Comparison of ENCODE assay signal across 12 cellular contexts in genomic region chr9:127314911-127315310, GRCh38. TPM values are rescaled to one million over a fixed set of nuclear protein-coding genes. Genes with fewer than 3 reads are reported as not detected.
DNase-seq lines count a peak whose midpoint lies in the region; ATAC-seq and TF ChIP-seq lines count a peak whose summit lies in the region.
"Had no signal": no experiment of that assay in that cellular context is flagged by ENCODE, and none has a peak within 500 bp of the region (broad histone marks: within the 10 kb centered on the region; RNA-seq: fewer than 3 reads in every experiment).

No MANE protein-coding gene starts in this region.

- H3K9me3 ChIP-seq in esophagus muscularis mucosa (no peaks in the 10 kb centered on the region), heart right ventricle (no peaks in the 10 kb centered on the region), right atrium auricular region (no peaks in the 10 kb centered on the region)

- intact Hi-C loops in esophagus muscularis mucosa (cut with DNase I) (no loop called here), heart right ventricle (cut with DNase I) (loop anchor here in 5 of 10 donors (5.0 to 10.0 kb wide), 5 partner anchors 32 to 93 kb away; partner anchors contain the start of gene SLC2A8 (in 3 of the 5))

- TF ChIP-seq CTCF in esophagus muscularis mucosa (IDR thresholded peaks at IDR 0.05) (no peak), heart right ventricle (IDR thresholded peaks at IDR 0.05) (no peak), right atrium auricular region (IDR thresholded peaks at IDR 0.05) (no peak)

- no peak overlapping the region for H3K4me3 ChIP-seq in esophagus muscularis mucosa
- H3K4me3 ChIP-seq in heart right ventricle: no peak overlapping the region
- H3K4me3 ChIP-seq in right atrium auricular region: no peak overlapping the region
- H3K4me3 ChIP-seq: BLaER1 treated with 17β-estradiol and CSF1 and Interleukin-3, amounts not matched to agents 10 nM and 100 nM had no signal

- H3K27me3 ChIP-seq in esophagus muscularis mucosa (no peaks in the 10 kb centered on the region), heart right ventricle (no peaks in the 10 kb centered on the region), right atrium auricular region (no peaks in the 10 kb centered on the region)
- H3K27me3 ChIP-seq: BLaER1 treated with 17β-estradiol and CSF1 and Interleukin-3, amounts not matched to agents 10 nM and 100 nM had no signal

- WGBS in esophagus muscularis mucosa: 93% methylated on average over 2 of the region's 2 CpGs
- 65 to 79% methylated on average over 2 of the region's 2 CpGs for WGBS in heart right ventricle, 2 donors

- no peak for TF ChIP-seq EP300 in esophagus muscularis mucosa (IDR thresholded peaks at IDR 0.05)

- ATAC-seq in heart right ventricle: peak; percentile 35 to 78 (median 62)
- no peak for ATAC-seq in GM18870 (IDR thresholded peaks at IDR 0.05; ENCODE audit: unreplicated experiment)
- ATAC-seq: CD8-positive, alpha-beta T cell had no signal

- DNase-seq in esophagus muscularis mucosa (ENCODE audit: extremely low spot score) (peak; percentile 64), heart right ventricle (peak in 1 of 2 donors; percentile 36), right atrium auricular region (ENCODE audit: low spot score) (no peak), cerebellar nuclear complex (lab: John Stamatoyannopoulos, UW) (no peak)
- no peak for DNase-seq in NK-92 treated with Interleukin-12 subunit alpha and Interleukin-12 subunit beta, amount 100 ng/mL, for 24 hours (lab: John Stamatoyannopoulos, UW)
- DNase-seq: Calu3; CD8-positive, alpha-beta T cell; DMS79 treated with DMSO at 0.1 percent for 48 hours; GF-D8; H9 had no signal

- H3K27ac ChIP-seq in esophagus muscularis mucosa (replicated peaks in 1 of 4) (no peak overlapping the region), heart right ventricle (peak overlapping the region in 8 of 10 donors; percentile 13 to 71 (median 54)), right atrium auricular region (peak overlapping the region; percentile 8 to 69)
- H3K27ac ChIP-seq: BLaER1 treated with 17β-estradiol and CSF1 and Interleukin-3, amounts not matched to agents 10 nM and 100 nM had no signal

- H3K36me3 ChIP-seq in esophagus muscularis mucosa (peaks cover 0 to 44% (median 16%) of the 10 kb centered on the region in 4 donors), heart right ventricle (peaks cover 0 to 31% (median 3%) of the 10 kb centered on the region in 9 donors), right atrium auricular region (no peaks in the 10 kb centered on the region)

- TF ChIP-seq POLR2A in esophagus muscularis mucosa (IDR thresholded peaks at IDR 0.05; ENCODE audit: low read depth): no peak

- H3K4me1 ChIP-seq in esophagus muscularis mucosa: peaks cover 8 to 30% (median 13%) of the 10 kb centered on the region in 4 donors
- peaks cover 0 to 65% (median 36%) of the 10 kb centered on the region in 9 donors for H3K4me1 ChIP-seq in heart right ventricle
- peaks cover 0 to 37% of the 10 kb centered on the region in 2 donors for H3K4me1 ChIP-seq in right atrium auricular region

RNA-seq across cellular contexts. Expression of gene GARNL3, which starts 50.3 kb away (rescaled TPM):
- total RNA-seq in esophagus muscularis mucosa (10 to 100 TPM in 3 of 4 donors, 1 to 10 TPM in 1; 8.9 to 17.9 (median 12.2) TPM), heart right ventricle (10 to 100 TPM in 9 of 10 donors, 1 to 10 TPM in 1; 9.9 to 53.1 (median 31.6) TPM), right atrium auricular region (10 to 100 TPM in 1 of 2 donors, 1 to 10 TPM in 1; 8.9 to 17.7 TPM)
- polyA plus RNA-seq in heart right ventricle: 10 to 100 TPM in 1 of 2 donors, 1 to 10 TPM in 1; 3.3 to 17.7 TPM

Comparison
In these comparisons a context has a peak if more than half of its experiments do, and no peak if none do; other contexts are left out.
1. H3K27ac ChIP-seq: peak in heart right ventricle (8 of 10) and right atrium auricular region (2 of 2); none in esophagus muscularis mucosa (0 of 4).